21 cellular contexts compared by ENCODE assay signal in the genomic region with DNA sequence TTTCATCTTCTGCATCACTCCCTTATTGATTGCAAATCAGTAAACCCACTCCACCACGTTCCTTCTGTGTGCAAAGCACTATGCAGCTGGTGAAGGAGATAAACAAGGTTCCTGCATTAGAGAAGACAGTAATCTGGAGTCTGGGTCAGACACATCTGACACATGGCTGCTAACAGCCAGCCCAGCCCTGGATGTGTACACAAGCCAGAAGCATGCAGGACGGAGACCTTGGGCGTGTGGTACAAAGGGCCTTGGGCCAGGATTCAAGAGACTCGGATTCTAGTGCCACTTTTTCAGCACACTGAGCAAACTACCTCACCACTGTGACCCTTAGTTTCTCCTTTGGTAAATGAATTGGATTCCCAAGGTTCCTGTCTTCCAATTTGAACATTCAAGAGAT.
A peak's percentile ranks its signal among the peaks of the same experiment; 100 is the strongest.
DNase-seq lines count a peak whose midpoint lies in the region; ATAC-seq and TF ChIP-seq lines count a peak whose summit lies in the region.
"Had no signal": no experiment of that assay in that cellular context is flagged by ENCODE, and none has a peak within 500 bp of the region (broad histone marks: within the 10 kb centered on the region; RNA-seq: fewer than 3 reads in every experiment).

No MANE protein-coding gene starts in this region.

- TF ChIP-seq POLR2A in breast epithelium (IDR thresholded peaks at IDR 0.05): no peak

- no peak overlapping the region for H3K4me3 ChIP-seq in mucosa of descending colon
- no peak overlapping the region for H3K4me3 ChIP-seq in upper lobe of right lung
- no peak overlapping the region for H3K4me3 ChIP-seq in breast epithelium
- H3K4me3 ChIP-seq: MG63 had no signal

- no peaks in the 10 kb centered on the region for H3K9me3 ChIP-seq in mucosa of descending colon
- no peaks in the 10 kb centered on the region for H3K9me3 ChIP-seq in upper lobe of right lung
- no peaks in the 10 kb centered on the region for H3K9me3 ChIP-seq in breast epithelium
- H3K9me3 ChIP-seq: MG63 had no signal

- H3K4me1 ChIP-seq in mucosa of descending colon (ENCODE audit: low read depth): peaks cover 4% of the 10 kb centered on the region
- H3K4me1 ChIP-seq in upper lobe of right lung: no peaks in the 10 kb centered on the region
- no peaks in the 10 kb centered on the region for H3K4me1 ChIP-seq in breast epithelium

- no peaks in the 10 kb centered on the region for H3K36me3 ChIP-seq in mucosa of descending colon (ENCODE audit: low read depth)
- no peaks in the 10 kb centered on the region for H3K36me3 ChIP-seq in upper lobe of right lung
- H3K36me3 ChIP-seq in breast epithelium: no peaks in the 10 kb centered on the region
- H3K36me3 ChIP-seq: MG63 had no signal

- TF ChIP-seq CTCF in mucosa of descending colon (IDR thresholded peaks at IDR 0.05) (no peak), upper lobe of right lung (IDR thresholded peaks at IDR 0.05) (no peak), breast epithelium (IDR thresholded peaks at IDR 0.05) (no peak)

- DNase-seq in DMS 273 (lab: John Stamatoyannopoulos, UW; ENCODE audit: unreplicated experiment) (peak; percentile 7), DMS 273 treated with DMSO at 0.1 percent for 48 hours (lab: John Stamatoyannopoulos, UW) (no peak), islet precursor cell (peak; percentile 54), mucosa of descending colon (peak in 2 of 3 donors; percentile 63 to 66), upper lobe of right lung (no peak), SK-N-DZ (ENCODE audit: low spot score) (no peak), breast epithelium (ENCODE audit: low spot score in 2 of 2) (no peak)
- DNase-seq in activated naive CD4-positive, alpha-beta T cell treated with anti-CD3 and anti-CD28 coated beads, Interleukin-2, amount 50 U/mL, for 16 hours: no peak
- DNase-seq: DMS153; GDM1; H9; Kasumi-1; MG63; NCI-H1092; NCI-H1436 treated with DMSO at 0.1 percent for 48 hours; NCI-H2029 treated with DMSO at 0.1 percent for 48 hours; NCI-H2171; NCI-H526; NK-92 treated with Interleukin-12 subunit alpha and Interleukin-12 subunit beta, amount 100 ng/mL, for 24 hours; Right ventricle myocardium superior had no signal

- intact Hi-C loops in mucosa of descending colon (cut with DNase I, micrococcal nuclease) (no loop called here), upper lobe of right lung (cut with DNase I) (no loop called here), breast epithelium (cut with DNase I; ENCODE audit: low total_unique reads) (no loop called here)

- no peaks in the 10 kb centered on the region for H3K27me3 ChIP-seq in upper lobe of right lung
- H3K27me3 ChIP-seq in breast epithelium: no peaks in the 10 kb centered on the region
- H3K27me3 ChIP-seq: MG63 had no signal

- ATAC-seq in mucosa of descending colon (peak; percentile 81), upper lobe of right lung (peak; percentile 83)

- H3K27ac ChIP-seq in upper lobe of right lung: no peak overlapping the region
- H3K27ac ChIP-seq in breast epithelium: no peak overlapping the region
- H3K27ac ChIP-seq: 22Rv1 had no signal

Comparison
In these comparisons a context has a peak if more than half of its experiments do, and no peak if none do; other contexts are left out.
1. DNase-seq: peak in DMS 273 (single experiment), islet precursor cell (single experiment) and mucosa of descending colon (2 of 3); none in DMS 273 treated with DMSO at 0.1 percent for 48 hours (single experiment), upper lobe of right lung (single experiment), SK-N-DZ (single experiment), breast epithelium (0 of 2) and activated naive CD4-positive, alpha-beta T cell treated with anti-CD3 and anti-CD28 coated beads, Interleukin-2, amount 50 U/mL, for 16 hours (single experiment).